ENCODE assay signal across 1 cellular context in genomic region chr14:63323148-63323547, GRCh38.
TF ChIP-seq lines count a peak whose summit lies in the region.

No MANE protein-coding gene starts in this region.

TF ChIP-seq in WTC11, 78 proteins besides CTCF, POLR2A, EP300 and RAD21 (continued from another document):
- no peak for TF ChIP-seq RELA (CRISPR knock-in tag; IDR thresholded peaks at IDR 0.05; ENCODE audit: borderline replicate concordance)
- TF ChIP-seq MYBL2 (CRISPR knock-in tag; IDR thresholded peaks at IDR 0.05): no peak
TF ChIP-seq in WTC11: peak in this region for 0.
